ENCODE assay signal across 11 cellular contexts in genomic region chr1:200873116-200873670, GRCh38. TPM values are rescaled to one million over a fixed set of nuclear protein-coding genes. Genes with fewer than 3 reads are reported as not detected.
DNase-seq lines count a peak whose midpoint lies in the region; ATAC-seq and TF ChIP-seq lines count a peak whose summit lies in the region.
"Had no signal": no experiment of that assay in that cellular context is flagged by ENCODE, and none has a peak within 500 bp of the region (broad histone marks: within the 10 kb centered on the region; RNA-seq: fewer than 3 reads in every experiment).

No MANE protein-coding gene starts in this region.

- H3K4me3 ChIP-seq in effector memory CD4-positive, alpha-beta T cell (ENCODE audit: insufficient read depth, low read depth, low read length, poor library complexity, severe bottlenecking): peak overlapping the region; percentile 35
- H3K4me3 ChIP-seq in mucosa of rectum (ENCODE audit: low read length in 2 of 2) (peak overlapping the region; percentile 20 to 43), upper lobe of right lung (peak overlapping the region; percentile 25), HAP-1 (no peak overlapping the region)

- no peak for TF ChIP-seq CTCF in upper lobe of right lung (IDR thresholded peaks at IDR 0.05)

- H3K27ac ChIP-seq in effector memory CD4-positive, alpha-beta T cell (ENCODE audit: insufficient read depth, low read length, poor library complexity, severe bottlenecking): peak overlapping the region; percentile 24
- no peak overlapping the region for H3K27ac ChIP-seq in mucosa of rectum (ENCODE audit: low read depth in 2 of 2, low read length in 2 of 2)
- H3K27ac ChIP-seq in upper lobe of right lung: no peak overlapping the region
- H3K27ac ChIP-seq: adrenal gland had no signal

- in situ Hi-C loops in HAP-1 (cut with MboI; ENCODE audit: low sequenced_read_pairs): no loop called here

- H3K36me3 ChIP-seq in effector memory CD4-positive, alpha-beta T cell (ENCODE audit: control insufficient read depth, insufficient read depth, low read length): no peaks in the 10 kb centered on the region
- H3K36me3 ChIP-seq in mucosa of rectum (ENCODE audit: control insufficient read depth in 2 of 2, insufficient read depth in 2 of 2, low read length in 2 of 2) (no peaks in the 10 kb centered on the region), upper lobe of right lung (no peaks in the 10 kb centered on the region), HAP-1 (replicated peaks) (no peaks in the 10 kb centered on the region)
- H3K36me3 ChIP-seq: adrenal gland had no signal

- ATAC-seq in left cardiac atrium (peak; percentile 32 to 43), Right ventricle myocardium superior (ENCODE audit: poor library complexity) (no peak), upper lobe of right lung (peak; percentile 67)

- intact Hi-C loops in left cardiac atrium (cut with DNase I) (no loop called here), Right ventricle myocardium superior (cut with DNase I) (no loop called here), upper lobe of right lung (cut with DNase I) (no loop called here)

- DNase-seq in left cardiac atrium (no peak), Right ventricle myocardium superior (no peak), upper lobe of right lung (no peak), COLO829 (ENCODE audit: low spot score) (no peak), HAP-1 (ENCODE audit: low spot score in 2 of 2) (no peak), hepatic stellate cell (ENCODE audit: low spot score) (no peak)
- no peak for DNase-seq in effector memory CD4-positive, alpha-beta T cell
- DNase-seq: activated CD4-positive, alpha-beta T cell treated with anti-CD3 and anti-CD28 coated beads, Interleukin-2, amount 50 U/mL, for 4 hours; adrenal gland; NCI-H226 had no signal

- H3K27me3 ChIP-seq in effector memory CD4-positive, alpha-beta T cell (replicated peaks; ENCODE audit: control insufficient read depth, insufficient read depth, low read length, poor library complexity, severe bottlenecking): no peaks in the 10 kb centered on the region
- peaks cover 20 to 24% of the 10 kb centered on the region in 2 donors for H3K27me3 ChIP-seq in mucosa of rectum (ENCODE audit: control insufficient read depth in 2 of 2, insufficient read depth in 2 of 2, low read length in 2 of 2)
- H3K27me3 ChIP-seq in upper lobe of right lung: peaks cover 55% of the 10 kb centered on the region
- no peaks in the 10 kb centered on the region for H3K27me3 ChIP-seq in HAP-1 (ENCODE audit: low read depth)

- H3K4me1 ChIP-seq in effector memory CD4-positive, alpha-beta T cell (ENCODE audit: control insufficient read depth, insufficient read depth, low read length, poor library complexity, severe bottlenecking): peaks cover 47% of the 10 kb centered on the region
- H3K4me1 ChIP-seq in mucosa of rectum (ENCODE audit: control insufficient read depth in 2 of 2, insufficient read depth in 2 of 2, low read length in 2 of 2) (peaks cover 6 to 9% of the 10 kb centered on the region in 2 donors), upper lobe of right lung (peaks cover 15% of the 10 kb centered on the region), HAP-1 (no peaks in the 10 kb centered on the region)

- no peaks in the 10 kb centered on the region for H3K9me3 ChIP-seq in effector memory CD4-positive, alpha-beta T cell (ENCODE audit: control insufficient read depth, low read length)
- H3K9me3 ChIP-seq in mucosa of rectum (ENCODE audit: control insufficient read depth in 2 of 2, low read length in 2 of 2) (no peaks in the 10 kb centered on the region), upper lobe of right lung (no peaks in the 10 kb centered on the region), HAP-1 (no peaks in the 10 kb centered on the region)
- H3K9me3 ChIP-seq: adrenal gland had no signal

- H3K9ac ChIP-seq in mucosa of rectum (ENCODE audit: low read depth in 1 of 2, low read length in 2 of 2): no peak overlapping the region

RNA-seq across cellular contexts. Expression of gene GPR25, which starts 0.4 kb away (rescaled TPM):
- total RNA-seq in left cardiac atrium: not detected
- total RNA-seq in Right ventricle myocardium superior: not detected
- 0.32 TPM for total RNA-seq in upper lobe of right lung

RNA-seq across cellular contexts. Expression of gene INAVA, which starts 21.5 kb away (rescaled TPM):
- total RNA-seq in left cardiac atrium (under 1 TPM in 1 of 2 donors, not detected in 1; 0.29 TPM), Right ventricle myocardium superior (not detected), upper lobe of right lung (9.0 TPM)
